ENCODE assay signal across 8 cellular contexts in the genomic region with DNA sequence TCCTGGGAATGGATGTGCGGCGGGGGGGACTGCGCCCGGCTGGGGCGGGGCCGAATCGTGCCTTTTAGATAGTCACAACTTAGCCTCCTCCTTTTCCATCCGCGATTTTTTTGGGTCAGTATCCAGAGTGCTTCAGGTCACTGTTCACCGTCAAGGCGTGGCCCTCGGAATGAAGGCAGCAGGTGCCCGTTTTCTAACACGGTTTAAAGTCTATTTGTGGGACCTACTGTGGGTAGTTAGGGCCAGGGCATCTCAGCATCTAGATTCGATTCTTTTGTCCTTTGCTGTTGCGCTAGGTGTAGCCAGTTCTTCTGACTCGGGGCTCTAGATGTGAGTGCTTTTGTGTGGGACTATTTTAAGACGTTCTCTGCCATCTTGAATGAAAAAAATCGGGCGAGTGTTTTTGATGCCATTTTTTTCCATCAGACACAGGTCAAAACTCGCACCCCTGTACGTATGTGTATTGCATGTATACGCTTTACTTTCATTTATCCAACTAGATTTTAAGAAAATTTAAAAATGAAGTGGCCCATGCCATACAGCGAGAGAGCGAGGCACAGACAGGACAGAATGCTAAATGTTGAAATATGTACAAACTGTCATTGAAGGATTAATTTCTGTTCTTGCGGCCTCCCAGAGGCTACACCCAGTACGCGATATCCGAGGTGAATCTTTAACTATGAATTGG. TPM values are rescaled to one million over a fixed set of nuclear protein-coding genes. Genes with fewer than 3 reads are reported as not detected.
A peak's percentile ranks its signal among the peaks of the same experiment; 100 is the strongest.
DNase-seq lines count a peak whose midpoint lies in the region; TF ChIP-seq lines count a peak whose summit lies in the region.

No MANE protein-coding gene starts in this region.

- intact Hi-C loops in ovary (cut with DNase I) = loop anchor here in 3 of 4 donors (1.0 to 5.0 kb wide), 3 partner anchors 56 to 120 kb away; no protein-coding TSS in a partner anchor

- no peak for TF ChIP-seq POLR2A in ovary (IDR thresholded peaks at IDR 0.05)

- peak overlapping the region; percentile 89 for H3K4me3 Mint-ChIP-seq in activated CD4-positive, alpha-beta memory T cell treated with anti-CD3 and anti-CD28 coated beads, Interleukin-2, amount 10 ng/mL, durations not matched to agents 7 days and 5 days

- H3K27ac Mint-ChIP-seq in activated CD4-positive, alpha-beta memory T cell treated with anti-CD3 and anti-CD28 coated beads, Interleukin-2, amount 10 ng/mL, durations not matched to agents 7 days and 5 days = peak overlapping the region; percentile 89

- peaks cover 7% of the 10 kb centered on the region for H3K4me1 ChIP-seq in ovary (ENCODE audit: insufficient read depth)

- H3K27ac ChIP-seq in ovary = peak overlapping the region; percentile 94 to 97

- DNase-seq in GDM1 (lab: John Stamatoyannopoulos, UW) (peak; percentile 45), HFF-Myc (ENCODE audit: extremely low read depth, low read depth) (no peak), NCI-H2107 treated with DMSO at 0.1 percent for 48 hours (lab: John Stamatoyannopoulos, UW; ENCODE audit: unreplicated experiment) (peak; percentile 67), fibroblast of pulmonary artery (ENCODE audit: low read depth) (peak; percentile 62), ovary (peak in 1 of 5 donors; percentile 82), mesenteric fat pad (ENCODE audit: low spot score) (no peak), cortex of kidney (lab: John Stamatoyannopoulos, UW) (no peak)
- DNase-seq in activated CD4-positive, alpha-beta memory T cell treated with anti-CD3 and anti-CD28 coated beads, Interleukin-2, amount 10 ng/mL, durations not matched to agents 7 days and 5 days = no peak

- no peaks in the 10 kb centered on the region for H3K27me3 ChIP-seq in ovary

- TF ChIP-seq EP300 in ovary (IDR thresholded peaks at IDR 0.05) = no peak

- CTCF ChIA-PET in activated CD4-positive, alpha-beta memory T cell treated with anti-CD3 and anti-CD28 coated beads, Interleukin-2, amount 10 ng/mL, durations not matched to agents 7 days and 5 days (lab: Charles Lee) = interaction anchor here (0.7 to 2.2 kb wide), 6 partner anchors 8 to 316 kb away, joined by 3 to 15 read pairs (median 6); partner anchors contain the start of gene NR2C1

- peak overlapping the region; percentile 84 for H3K4me3 ChIP-seq in HFF-Myc (replicated peaks; ENCODE audit: low read depth, low read length)
- H3K4me3 ChIP-seq in fibroblast of pulmonary artery (replicated peaks; ENCODE audit: low read depth, low read length) = peak overlapping the region; percentile 70
- peak overlapping the region; percentile 81 for H3K4me3 ChIP-seq in ovary

- peaks cover 8% of the 10 kb centered on the region for H3K27me3 Mint-ChIP-seq in activated CD4-positive, alpha-beta memory T cell treated with anti-CD3 and anti-CD28 coated beads, Interleukin-2, amount 10 ng/mL, durations not matched to agents 7 days and 5 days

- H3K4me1 Mint-ChIP-seq in activated CD4-positive, alpha-beta memory T cell treated with anti-CD3 and anti-CD28 coated beads, Interleukin-2, amount 10 ng/mL, durations not matched to agents 7 days and 5 days = peaks cover 22% of the 10 kb centered on the region

- WGBS in ovary, 3 donors = 0 to 1% (median 0%) methylated on average over 27 to 29 of the region's 29 CpGs

- H3K36me3 ChIP-seq in ovary = no peaks in the 10 kb centered on the region

- no peaks in the 10 kb centered on the region for H3K9me3 ChIP-seq in ovary

- no peaks in the 10 kb centered on the region for H3K9me3 Mint-ChIP-seq in activated CD4-positive, alpha-beta memory T cell treated with anti-CD3 and anti-CD28 coated beads, Interleukin-2, amount 10 ng/mL, durations not matched to agents 7 days and 5 days

- peaks cover 7% of the 10 kb centered on the region for H3K36me3 Mint-ChIP-seq in activated CD4-positive, alpha-beta memory T cell treated with anti-CD3 and anti-CD28 coated beads, Interleukin-2, amount 10 ng/mL, durations not matched to agents 7 days and 5 days (ENCODE audit: low read depth)

- TF ChIP-seq CTCF in HFF-Myc (IDR thresholded peaks at IDR 0.05; ENCODE audit: low read depth, low read length, missing control alignments) (no peak), fibroblast of pulmonary artery (IDR thresholded peaks at IDR 0.05; ENCODE audit: low read length, missing control alignments) (no peak), ovary (IDR thresholded peaks at IDR 0.05) (no peak)

- POLR2A ChIA-PET in activated CD4-positive, alpha-beta memory T cell treated with anti-CD3 and anti-CD28 coated beads, Interleukin-2, amount 10 ng/mL, durations not matched to agents 7 days and 5 days (lab: Charles Lee) = interaction anchor here (0.7 to 2.0 kb wide), 4 partner anchors 78 to 255 kb away, joined by 3 to 22 read pairs (median 10); partner anchors contain the start of genes METAP2, NDUFA12 and NR2C1

RNA-seq across cellular contexts. Expression of gene VEZT, which starts 0.7 kb away (rescaled TPM):
- 10 to 100 TPM; 35.7 to 38.4 TPM for total RNA-seq in activated CD4-positive, alpha-beta memory T cell treated with anti-CD3 and anti-CD28 coated beads, Interleukin-2, amount 10 ng/mL, durations not matched to agents 7 days and 5 days
- total RNA-seq in ovary = 10 to 100 TPM; 52.1 to 67.7 (median 53.5) TPM
- 10 to 100 TPM; 31.2 to 46.4 TPM for polyA plus RNA-seq in ovary
- total RNA-seq in mesenteric fat pad = 50.2 TPM

RNA-seq across cellular contexts. Expression of gene FGD6, which starts 1.0 kb away (rescaled TPM):
- total RNA-seq in activated CD4-positive, alpha-beta memory T cell treated with anti-CD3 and anti-CD28 coated beads, Interleukin-2, amount 10 ng/mL, durations not matched to agents 7 days and 5 days = under 1 TPM; 0.45 to 0.71 TPM
- 10 to 100 TPM in 6 of 7 donors, 1 to 10 TPM in 1; 7.0 to 18.7 (median 15.8) TPM for total RNA-seq in ovary
- polyA plus RNA-seq in ovary = 1 to 10 TPM; 4.5 to 5.3 TPM
- 5.4 TPM for total RNA-seq in mesenteric fat pad

Comparison
In these comparisons a context has a peak if more than half of its experiments do, and no peak if none do; other contexts are left out.
1. DNase-seq: peak in GDM1 (single experiment), NCI-H2107 treated with DMSO at 0.1 percent for 48 hours (single experiment) and fibroblast of pulmonary artery (single experiment); none in HFF-Myc (single experiment), activated CD4-positive, alpha-beta memory T cell treated with anti-CD3 and anti-CD28 coated beads, Interleukin-2, amount 10 ng/mL, durations not matched to agents 7 days and 5 days (single experiment), mesenteric fat pad (single experiment) and cortex of kidney (single experiment).
2. Peak in every context shown above with its lines, with median percentiles within 50 percentile points of each other: H3K4me3 ChIP-seq.